Comparison of ENCODE assay signal across 11 cellular contexts in the genomic region with DNA sequence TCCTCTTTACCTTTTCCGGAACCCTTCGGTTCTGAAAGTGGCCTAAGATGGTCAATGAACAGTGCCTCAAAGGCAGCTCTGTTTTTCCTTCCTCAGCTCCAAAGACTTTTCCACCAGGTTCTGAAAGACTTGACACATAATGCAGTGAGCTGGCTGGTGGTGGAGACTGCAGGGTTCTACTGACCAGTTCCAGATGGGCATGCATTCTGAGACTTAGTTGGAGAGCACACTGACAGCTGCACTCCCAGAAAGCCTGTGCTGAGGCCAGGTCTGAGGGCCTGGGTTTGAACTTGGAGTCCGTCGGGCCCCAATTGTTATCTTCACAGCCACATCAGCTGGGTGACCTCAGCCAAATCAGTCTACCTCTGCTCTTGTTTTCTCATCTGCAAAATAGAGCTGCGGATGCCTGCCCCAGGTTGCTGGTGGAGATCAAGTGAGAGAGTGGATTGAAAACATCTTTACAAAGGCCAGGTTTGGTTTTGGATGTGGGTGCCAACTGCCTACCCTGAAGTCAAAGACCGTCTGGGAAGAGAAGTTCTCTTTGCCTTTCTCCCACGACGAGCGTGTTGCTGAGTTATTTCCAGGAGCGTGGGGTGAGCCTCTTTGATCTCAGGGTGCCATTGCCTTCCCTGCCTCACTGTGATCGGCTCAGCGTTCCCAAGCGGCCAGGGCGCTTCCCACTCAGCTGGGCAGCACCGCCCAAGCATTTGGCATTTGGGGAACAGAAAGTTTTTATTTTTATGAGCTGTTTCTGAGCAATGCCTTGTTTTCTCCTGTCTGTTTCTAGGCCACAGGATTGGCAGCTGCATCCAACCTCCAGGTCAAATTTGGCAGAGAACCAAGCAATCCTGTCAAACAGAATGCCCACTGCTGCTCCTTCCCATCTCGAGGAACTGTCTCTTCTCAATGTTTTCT. TPM values are rescaled to one million over a fixed set of nuclear protein-coding genes. Genes with fewer than 3 reads are reported as not detected.
DNase-seq lines count a peak whose midpoint lies in the region; ATAC-seq, FAIRE-seq and TF ChIP-seq lines count a peak whose summit lies in the region.
"Had no signal": no experiment of that assay in that cellular context is flagged by ENCODE, and none has a peak within 500 bp of the region (broad histone marks: within the 10 kb centered on the region; RNA-seq: fewer than 3 reads in every experiment).

No MANE protein-coding gene starts in this region.

- in situ Hi-C loops in HepG2 (cut with HindIII; ENCODE audit: extremely low pct_ligation_motif_present, low pct_unique_long_range_greater_than_20kb), result no loop called here

- ATAC-seq in HepG2 (no peak), right lobe of liver (no peak), HG03469 (IDR thresholded peaks at IDR 0.05; ENCODE audit: unreplicated experiment) (no peak)
- ATAC-seq: stimulated activated naive B cell treated with anti-CD40 and anti-IgM and Interleukin-4, amounts not matched to agents 10 μg/mL and 1 μg/mL and 100 μg/mL, for 72 hours had no signal

- H3K4me2 ChIP-seq in HepG2 (ENCODE audit: low read depth, low read length), result no peak overlapping the region

- H3K4me3 Mint-ChIP-seq in brain, result no peak overlapping the region
- peak overlapping the region in 1 of 8 donors; percentile 53 for H3K4me3 Mint-ChIP-seq in CD4-positive, alpha-beta memory T cell
- H3K4me3 Mint-ChIP-seq: activated CD4-positive, alpha-beta memory T cell treated with anti-CD3 and anti-CD28 coated beads, Interleukin-2, amount 10 ng/mL, durations not matched to agents 7 days and 5 days; CD4-positive, CD25-positive, alpha-beta regulatory T cell; stimulated activated naive B cell treated with anti-CD40 and anti-IgM and Interleukin-4, amounts not matched to agents 10 μg/mL and 1 μg/mL and 100 μg/mL, for 72 hours had no signal

- no peak for TF ChIP-seq POLR2A in HepG2 (IDR thresholded peaks at IDR 0.05; ENCODE audit: insufficient read depth in 1 of 2, low read depth in 2 of 2, low read length in 2 of 2)
- no peak for TF ChIP-seq POLR2A in right lobe of liver (IDR thresholded peaks at IDR 0.05)

- peaks cover 0 to 2% (median 0%) of the 10 kb centered on the region in 5 experiments for H3K9me3 Mint-ChIP-seq in brain
- peaks cover 0 to 2% (median 0%) of the 10 kb centered on the region in 8 donors for H3K9me3 Mint-ChIP-seq in CD4-positive, alpha-beta memory T cell
- H3K9me3 Mint-ChIP-seq: activated CD4-positive, alpha-beta memory T cell treated with anti-CD3 and anti-CD28 coated beads, Interleukin-2, amount 10 ng/mL, durations not matched to agents 7 days and 5 days; CD4-positive, CD25-positive, alpha-beta regulatory T cell; stimulated activated naive B cell treated with anti-CD40 and anti-IgM and Interleukin-4, amounts not matched to agents 10 μg/mL and 1 μg/mL and 100 μg/mL, for 72 hours had no signal

- H3K27ac Mint-ChIP-seq in brain, result peak overlapping the region in 3 of 5 experiments; percentile 44 to 70 (median 58)
- peak overlapping the region in 2 of 7 donors; percentile 7 to 83 for H3K27ac Mint-ChIP-seq in CD4-positive, alpha-beta memory T cell
- H3K27ac Mint-ChIP-seq: activated CD4-positive, alpha-beta memory T cell treated with anti-CD3 and anti-CD28 coated beads, Interleukin-2, amount 10 ng/mL, durations not matched to agents 7 days and 5 days had no signal

- no peak overlapping the region for H2AFZ ChIP-seq in HepG2 (ENCODE audit: low read length)

- H3K27ac ChIP-seq in HepG2 (ENCODE audit: extremely low read length, insufficient read depth, low read length), result no peak overlapping the region
- no peak overlapping the region for H3K27ac ChIP-seq in right lobe of liver
- H3K27ac ChIP-seq in CD4-positive, alpha-beta memory T cell (ENCODE audit: low read depth, low read length), result no peak overlapping the region

- no TSS peak for BruUV-seq in HepG2 (replicated peaks; lab: Mats Ljungman, UMichigan)

- 96% methylated on average over 16 of the region's 16 CpGs for WGBS in HepG2 (ENCODE audit: low lambda C conversion rate)
- 56% methylated on average over 7 of the region's 16 CpGs for WGBS in right lobe of liver (ENCODE audit: insufficient coverage, low coverage, low lambda C conversion rate, missing lambda C conversion rate)

- POLR2A ChIA-PET in HepG2 (lab: Yijun Ruan, JAX), result no interaction called here
- POLR2A ChIA-PET in CD4-positive, alpha-beta memory T cell (lab: Charles Lee; ENCODE audit: partially characterized antibody), result interaction anchor here (0.7 kb wide), 1 partner anchor 55 kb away, joined by 3 read pairs; a partner anchor contains a TSS

- no peak overlapping the region for H3K4me3 ChIP-seq in HepG2 (replicated peaks in 1 of 3; ENCODE audit: insufficient read depth in 1 of 3, low read depth in 2 of 3, low read length in 3 of 3)
- no peak overlapping the region for H3K4me3 ChIP-seq in right lobe of liver
- no peak overlapping the region for H3K4me3 ChIP-seq in CD4-positive, alpha-beta memory T cell (ENCODE audit: low read length in 2 of 2)

- intact Hi-C loops in HepG2 (cut with micrococcal nuclease; ENCODE audit: unreplicated experiment) (no loop called here), right lobe of liver (cut with DNase I) (no loop called here)
- intact Hi-C loops in CD4-positive, alpha-beta memory T cell (cut with micrococcal nuclease), result no loop called here

- H3K9me3 ChIP-seq in HepG2 (ENCODE audit: low read length), result no peaks in the 10 kb centered on the region
- H3K9me3 ChIP-seq in right lobe of liver, result no peaks in the 10 kb centered on the region
- no peaks in the 10 kb centered on the region for H3K9me3 ChIP-seq in CD4-positive, alpha-beta memory T cell (ENCODE audit: control insufficient read depth in 1 of 2, low read length in 2 of 2)

- H3K27me3 ChIP-seq in HepG2 (ENCODE audit: control insufficient read depth in 1 of 2, insufficient read depth in 2 of 2, low read length in 2 of 2), result no peaks in the 10 kb centered on the region
- H3K27me3 ChIP-seq in right lobe of liver, result no peaks in the 10 kb centered on the region
- H3K27me3 ChIP-seq in CD4-positive, alpha-beta memory T cell (ENCODE audit: insufficient read depth, low read length), result no peaks in the 10 kb centered on the region

- no peaks in the 10 kb centered on the region for H3K27me3 Mint-ChIP-seq in brain
- no peaks in the 10 kb centered on the region for H3K27me3 Mint-ChIP-seq in CD4-positive, alpha-beta memory T cell
- H3K27me3 Mint-ChIP-seq: activated CD4-positive, alpha-beta memory T cell treated with anti-CD3 and anti-CD28 coated beads, Interleukin-2, amount 10 ng/mL, durations not matched to agents 7 days and 5 days; CD4-positive, CD25-positive, alpha-beta regulatory T cell; stimulated activated naive B cell treated with anti-CD40 and anti-IgM and Interleukin-4, amounts not matched to agents 10 μg/mL and 1 μg/mL and 100 μg/mL, for 72 hours had no signal

- H3K4me1 Mint-ChIP-seq in brain, result peaks cover 14% of the 10 kb centered on the region
- H3K4me1 Mint-ChIP-seq in CD4-positive, alpha-beta memory T cell, result peaks cover 6 to 9% (median 7%) of the 10 kb centered on the region in 4 donors

- peaks cover 38% of the 10 kb centered on the region for H3K36me3 Mint-ChIP-seq in brain
- H3K36me3 Mint-ChIP-seq in CD4-positive, alpha-beta memory T cell, result peaks cover 19 to 22% of the 10 kb centered on the region in 2 donors

- H3K9ac ChIP-seq in HepG2 (ENCODE audit: insufficient read depth, low read depth, low read length), result no peak overlapping the region

- H3K36me3 ChIP-seq in HepG2 (replicated peaks in 1 of 2; ENCODE audit: control insufficient read depth in 1 of 2, insufficient read depth in 2 of 2, low read length in 2 of 2) (peaks cover 11 to 22% of the 10 kb centered on the region in 2 experiments), right lobe of liver (peaks cover 0 to 22% (median 12%) of the 10 kb centered on the region in 4 donors)
- peaks cover 6% of the 10 kb centered on the region for H3K36me3 ChIP-seq in CD4-positive, alpha-beta memory T cell (ENCODE audit: insufficient read depth, low read length)

- TF ChIP-seq RAD21 in HepG2 (CRISPR knock-in tag; IDR thresholded peaks at IDR 0.05), result no peak

- FAIRE-seq in HepG2 (lab: Jason Lieb, UNC), result no peak

- H3K4me1 ChIP-seq in HepG2 (ENCODE audit: insufficient read depth, low read length) (peaks cover 29% of the 10 kb centered on the region), right lobe of liver (peaks cover 0 to 14% (median 3%) of the 10 kb centered on the region in 4 donors)
- H3K4me1 ChIP-seq in CD4-positive, alpha-beta memory T cell (ENCODE audit: insufficient read depth, low read length), result peaks cover 5% of the 10 kb centered on the region

- DNase-seq in HepG2 (ENCODE audit: low spot score) (no peak), right lobe of liver (no peak), myocyte (ENCODE audit: low read depth) (peak; percentile 83), SIG-M5 treated with dmso at 0.1 percent for 504 hours (lab: John Stamatoyannopoulos, UW; ENCODE audit: unreplicated experiment) (no peak), SK-N-DZ (ENCODE audit: low spot score) (no peak)
- DNase-seq in CD4-positive, alpha-beta memory T cell, result no peak
- DNase-seq: activated CD4-positive, alpha-beta memory T cell treated with anti-CD3 and anti-CD28 coated beads, Interleukin-2, amount 10 ng/mL, durations not matched to agents 7 days and 5 days; CD4-positive, CD25-positive, alpha-beta regulatory T cell; stimulated activated naive B cell treated with anti-CD40 and anti-IgM and Interleukin-4, amounts not matched to agents 10 μg/mL and 1 μg/mL and 100 μg/mL, for 72 hours had no signal

- TF ChIP-seq EP300 in HepG2 (IDR thresholded peaks at IDR 0.05; ENCODE audit: low read depth in 2 of 2, low read length in 2 of 2) (no peak), HepG2 (CRISPR knock-in tag; IDR thresholded peaks at IDR 0.05; ENCODE audit: borderline replicate concordance) (no peak)

- TF ChIP-seq CTCF in HepG2 (CRISPR knock-in tag; IDR thresholded peaks at IDR 0.05) (no peak), right lobe of liver (IDR thresholded peaks at IDR 0.05) (no peak), brain (conservative IDR thresholded peaks at IDR 0.05) (no peak)

- CTCF ChIA-PET in HepG2 (lab: Yijun Ruan, JAX; ENCODE audit: low intra/inter-chr PET ratio, low total read pairs), result no interaction called here
- CTCF ChIA-PET in CD4-positive, alpha-beta memory T cell (lab: Charles Lee; ENCODE audit: partially characterized antibody), result interaction anchor here (1.1 to 9.3 kb wide), 4 partner anchors 13 to 168 kb away, joined by 4 to 210 read pairs (median 4); no protein-coding TSS in a partner anchor

- no peaks in the 10 kb centered on the region for H4K20me1 ChIP-seq in HepG2 (ENCODE audit: insufficient read depth, low read length)

- H3K79me2 ChIP-seq in HepG2 (ENCODE audit: insufficient read depth, low read length), result no peaks in the 10 kb centered on the region

RNA-seq across cellular contexts. Expression of a gene that starts 54.9 kb away (rescaled TPM):
- total RNA-seq in HepG2 (2016; rRNA removed; fragmentation: Illumina TruSeq; extraction: Trizol) (133 and 159 TPM in 2 replicates), right lobe of liver (100 to 1,000 TPM in 2 of 6 experiments, 10 to 100 TPM in 4; 86.9 to 110 (median 99.1) TPM), myocyte (225 and 232 TPM in 2 replicates)
- 59.7 and 60.0 TPM in 2 replicates for total RNA-seq in HepG2 (2016; cell fraction: cytosol; rRNA removed; fragmentation: Illumina TruSeq; extraction: Trizol; ENCODE audit: low read depth)
- 128 and 156 TPM in 2 replicates for total RNA-seq in HepG2 (2016; cell fraction: insoluble cytoplasmic fraction; rRNA removed; fragmentation: Illumina TruSeq; extraction: Trizol)
- 120 and 126 TPM in 2 replicates for total RNA-seq in HepG2 (2016; cell fraction: membrane; rRNA removed; fragmentation: Illumina TruSeq; extraction: Trizol)
- total RNA-seq in HepG2 (2016; cell fraction: nucleus; rRNA removed; fragmentation: Illumina TruSeq; extraction: Trizol), result 62.9 and 65.9 TPM in 2 replicates
- polyA plus RNA-seq in HepG2 (2011; rRNA removed) (156 and 162 TPM in 2 replicates), brain (ENCODE audit: insufficient read depth, low read depth, low replicate concordance) (130 TPM)
- 93.8 and 114 TPM in 2 replicates for polyA plus RNA-seq in HepG2 (2011; cell fraction: cytosol; rRNA removed)
- 25.3 and 25.6 TPM in 2 replicates for polyA plus RNA-seq in HepG2 (2011; cell fraction: nucleus; rRNA removed)
- 90.7 and 110 TPM in 2 replicates for polyA plus RNA-seq in HepG2 (2012)
- 26.3 and 31.4 TPM in 2 replicates for polyA plus RNA-seq in HepG2 (2016; cell fraction: cytosol; fragmentation: Illumina TruSeq; extraction: Trizol; ENCODE audit: low read depth)
- 185 and 198 TPM in 2 replicates for polyA plus RNA-seq in HepG2 (2016; cell fraction: insoluble cytoplasmic fraction; fragmentation: Illumina TruSeq; extraction: Trizol; ENCODE audit: low read depth)
- polyA plus RNA-seq in HepG2 (2016; cell fraction: membrane; fragmentation: Illumina TruSeq; extraction: Trizol; ENCODE audit: low read depth), result 79.8 and 80.6 TPM in 2 replicates
- polyA plus RNA-seq in HepG2 (2016; cell fraction: nucleus; fragmentation: Illumina TruSeq; extraction: Trizol; ENCODE audit: insufficient read depth, low read depth), result 67.0 and 71.9 TPM in 2 replicates
- 270 and 278 TPM in 2 replicates for polyA minus RNA-seq in HepG2 (2011; rRNA and poly(A)+ RNA removed; ENCODE audit: low replicate concordance)
- polyA minus RNA-seq in HepG2 (2011; cell fraction: cytosol; rRNA and poly(A)+ RNA removed), result 139 and 149 TPM in 2 replicates
- polyA minus RNA-seq in HepG2 (2011; cell fraction: nucleus; rRNA and poly(A)+ RNA removed), result 85.5 and 87.8 TPM in 2 replicates
- polyA plus RNA-seq in myocyte (2012), result 130 TPM
- 10 to 100 TPM; 49.5 to 54.2 TPM for total RNA-seq in CD4-positive, alpha-beta memory T cell
- polyA plus RNA-seq in CD4-positive, alpha-beta memory T cell, result 10 to 100 TPM in 1 of 2 donors, 1 to 10 TPM in 1; 8.1 to 12.0 TPM
- 83.9 and 102 TPM in 2 replicates for polyA plus RNA-seq in SK-N-DZ (2014; cell fraction: cytosol; rRNA removed)
- polyA plus RNA-seq in SK-N-DZ (2014; cell fraction: nucleus; rRNA removed), result 25.5 and 29.9 TPM in 2 replicates
